In the genomic region with DNA sequence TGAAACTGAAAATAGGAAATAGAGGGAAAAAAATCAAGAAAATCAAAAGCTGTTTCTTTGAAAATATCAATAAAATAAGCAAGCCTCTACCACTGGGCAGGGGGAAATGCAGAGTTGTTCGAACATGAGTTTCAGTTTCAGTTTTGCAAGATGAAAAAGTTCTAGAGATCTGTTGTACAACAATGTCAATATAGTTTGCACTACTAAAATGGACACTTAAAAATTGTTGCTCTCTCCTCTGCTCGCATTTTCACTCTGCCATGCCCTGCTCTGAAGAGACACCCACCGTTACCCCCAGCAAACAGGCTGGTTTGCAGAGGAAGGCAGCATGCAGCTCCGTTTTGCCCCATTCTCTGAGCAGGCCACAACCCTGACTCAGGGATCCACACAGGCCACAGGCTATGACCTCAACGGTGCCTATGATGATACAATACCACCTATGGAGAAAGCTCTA, we compare ENCODE assay signal across 8 cellular contexts.
DNase-seq lines count a peak whose midpoint lies in the region; ATAC-seq and TF ChIP-seq lines count a peak whose summit lies in the region.

No MANE protein-coding gene starts in this region.

- peaks cover 39% of the 10 kb centered on the region for H3K36me3 Mint-ChIP-seq in activated CD4-positive, alpha-beta memory T cell treated with anti-CD3 and anti-CD28 coated beads for 36 hours
- H3K36me3 Mint-ChIP-seq in immature natural killer cell (peaks cover 3 to 13% (median 11%) of the 10 kb centered on the region in 3 donors), Caco-2 (ENCODE audit: insufficient read depth, unreplicated experiment) (peaks cover 43% of the 10 kb centered on the region)

- in situ Hi-C loops in KBM-7 (cut with MboI; ENCODE audit: low pct_unique_long_range_greater_than_20kb, low sequenced_read_pairs): no loop called here
- in situ Hi-C loops in HAP-1 (cut with MboI; ENCODE audit: low sequenced_read_pairs): no loop called here

- no peaks in the 10 kb centered on the region for H3K9me3 Mint-ChIP-seq in activated CD4-positive, alpha-beta memory T cell treated with anti-CD3 and anti-CD28 coated beads for 36 hours
- H3K9me3 Mint-ChIP-seq in immature natural killer cell (no peaks in the 10 kb centered on the region), Caco-2 (ENCODE audit: unreplicated experiment) (no peaks in the 10 kb centered on the region)

- no peak for TF ChIP-seq CTCF in Caco-2 (IDR thresholded peaks at IDR 0.05; ENCODE audit: insufficient read depth in 1 of 2, low read depth in 1 of 2, low read length in 1 of 2, severe bottlenecking in 1 of 2, unreplicated experiment in 1 of 2)

- no TSS peak for BruUV-seq in Caco-2 (replicated peaks; lab: Mats Ljungman, UMichigan)

- H3K27me3 Mint-ChIP-seq in activated CD4-positive, alpha-beta memory T cell treated with anti-CD3 and anti-CD28 coated beads for 36 hours: no peaks in the 10 kb centered on the region
- H3K27me3 Mint-ChIP-seq in immature natural killer cell (ENCODE audit: low read depth in 3 of 3) (no peaks in the 10 kb centered on the region), Caco-2 (ENCODE audit: insufficient read depth, unreplicated experiment) (no peaks in the 10 kb centered on the region)

- DNase-seq in KBM-7 (peak; percentile 65), immature natural killer cell (peak; percentile 52 to 62 (median 57)), HAP-1 (ENCODE audit: low spot score in 2 of 2) (no peak), Caco-2 (no peak)
- DNase-seq in activated CD4-positive, alpha-beta memory T cell treated with anti-CD3 and anti-CD28 coated beads for 36 hours: peak; percentile 72
- peak; percentile 15 to 18 for DNase-seq in stimulated activated CD8-positive, alpha-beta memory T cell treated with anti-CD3 and anti-CD28 coated beads, Interleukin-7, amount 100 ng/mL, for 1 hour (ENCODE audit: low read depth in 2 of 2)

- peak overlapping the region; percentile 84 for H3K4me3 Mint-ChIP-seq in activated CD4-positive, alpha-beta memory T cell treated with anti-CD3 and anti-CD28 coated beads for 36 hours
- H3K4me3 Mint-ChIP-seq in immature natural killer cell: peak overlapping the region; percentile 84 to 95 (median 90)
- H3K4me3 Mint-ChIP-seq in Caco-2 (ENCODE audit: unreplicated experiment): no peak overlapping the region

- ATAC-seq in HG02870 (IDR thresholded peaks at IDR 0.05; ENCODE audit: unreplicated experiment) (no peak), GM18868 (IDR thresholded peaks at IDR 0.05; ENCODE audit: unreplicated experiment) (no peak)

- H3K27me3 ChIP-seq in HAP-1 (ENCODE audit: low read depth) (no peaks in the 10 kb centered on the region), Caco-2 (replicated peaks; ENCODE audit: control insufficient read depth, insufficient read depth, low read length) (no peaks in the 10 kb centered on the region)

- POLR2A ChIA-PET in activated CD4-positive, alpha-beta memory T cell treated with anti-CD3 and anti-CD28 coated beads for 36 hours (lab: Charles Lee): interaction anchor here (0.6 to 1.3 kb wide), 2 partner anchors 46 to 78 kb away, joined by 3 to 4 read pairs; no protein-coding TSS in a partner anchor
- POLR2A ChIA-PET in Caco-2 (lab: Charles Lee): no interaction called here

- H3K4me1 ChIP-seq in HAP-1 (no peaks in the 10 kb centered on the region), Caco-2 (no peaks in the 10 kb centered on the region)

- CTCF ChIA-PET in activated CD4-positive, alpha-beta memory T cell treated with anti-CD3 and anti-CD28 coated beads for 36 hours (lab: Charles Lee): interaction anchor here (0.9 to 1.4 kb wide), 5 partner anchors 18 to 299 kb away, joined by 3 to 5 read pairs (median 3); partner anchors contain the start of gene ZNF148
- CTCF ChIA-PET in Caco-2 (lab: Charles Lee): no interaction called here

- intact Hi-C loops in activated CD4-positive, alpha-beta memory T cell treated with anti-CD3 and anti-CD28 coated beads for 36 hours (cut with micrococcal nuclease): loop anchor here (2.0 to 5.0 kb wide), 4 partner anchors 42 to 127 kb away; partner anchors contain the start of gene ZNF148
- intact Hi-C loops in Caco-2 (cut with micrococcal nuclease; ENCODE audit: unreplicated experiment): no loop called here

- peak overlapping the region; percentile 81 for H3K27ac Mint-ChIP-seq in activated CD4-positive, alpha-beta memory T cell treated with anti-CD3 and anti-CD28 coated beads for 36 hours
- H3K27ac Mint-ChIP-seq in immature natural killer cell (peak overlapping the region; percentile 90 to 97 (median 94)), Caco-2 (ENCODE audit: unreplicated experiment) (no peak overlapping the region)

- H3K4me1 Mint-ChIP-seq in activated CD4-positive, alpha-beta memory T cell treated with anti-CD3 and anti-CD28 coated beads for 36 hours (ENCODE audit: low read depth): peaks cover 45% of the 10 kb centered on the region
- peaks cover 29 to 59% of the 10 kb centered on the region in 2 donors for H3K4me1 Mint-ChIP-seq in immature natural killer cell
- no peaks in the 10 kb centered on the region for H3K4me1 Mint-ChIP-seq in Caco-2 (ENCODE audit: low read depth, unreplicated experiment)

- H3K4me3 ChIP-seq in HAP-1: no peak overlapping the region
- H3K4me3 ChIP-seq in Caco-2 (ENCODE audit: low read depth, low read length): no peak overlapping the region

- H3K9me3 ChIP-seq in HAP-1 (no peaks in the 10 kb centered on the region), Caco-2 (no peaks in the 10 kb centered on the region)

- H3K36me3 ChIP-seq in HAP-1 (replicated peaks) (peaks cover 17% of the 10 kb centered on the region), Caco-2 (ENCODE audit: control insufficient read depth, insufficient read depth, low read length) (no peaks in the 10 kb centered on the region)

Comparison
In these comparisons a context has a peak if more than half of its experiments do, and no peak if none do; other contexts are left out.
1. DNase-seq: peak in KBM-7 (single experiment), activated CD4-positive, alpha-beta memory T cell treated with anti-CD3 and anti-CD28 coated beads for 36 hours (single experiment), immature natural killer cell (3 of 3) and stimulated activated CD8-positive, alpha-beta memory T cell treated with anti-CD3 and anti-CD28 coated beads, Interleukin-7, amount 100 ng/mL, for 1 hour (2 of 2); none in HAP-1 (0 of 2) and Caco-2 (0 of 2).